Comparison of ENCODE assay signal across 8 cellular contexts in the genomic region with DNA sequence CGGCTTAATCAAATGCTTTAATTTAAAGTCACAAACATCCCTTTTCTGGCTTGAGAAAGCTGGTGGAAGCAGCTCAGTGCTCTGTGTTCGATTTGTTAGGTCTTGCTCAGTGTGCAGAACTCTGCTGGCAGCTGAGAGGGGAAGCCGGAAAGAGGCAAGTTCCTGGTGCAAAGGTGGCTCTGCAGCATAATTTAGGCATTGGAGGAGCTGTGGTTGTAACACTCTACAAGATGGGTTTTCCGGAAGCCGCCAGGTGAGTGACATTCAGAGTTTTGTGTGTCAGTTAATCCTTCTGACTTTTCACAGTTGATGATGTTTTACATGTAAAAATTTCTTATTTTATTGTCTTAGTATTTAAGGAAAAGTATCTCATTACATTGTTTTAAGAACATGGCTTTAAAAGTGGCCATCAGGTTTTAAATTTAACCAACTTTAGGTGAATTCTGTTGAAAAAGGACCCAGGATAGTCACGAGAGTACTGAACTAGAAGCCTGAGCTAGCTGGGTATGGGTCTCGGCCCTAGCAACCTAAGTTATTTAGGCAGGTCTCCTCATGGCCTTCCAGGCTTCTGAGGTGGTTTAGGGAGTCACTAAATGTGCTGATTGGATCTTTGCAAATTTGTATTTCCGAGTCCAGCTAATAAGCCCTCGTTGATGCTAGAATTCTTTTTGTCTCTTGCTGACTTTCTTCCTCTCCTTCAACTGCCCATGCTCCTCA. TPM values are rescaled to one million over a fixed set of nuclear protein-coding genes. Genes with fewer than 3 reads are reported as not detected.
A peak's percentile ranks its signal among the peaks of the same experiment; 100 is the strongest.
DNase-seq lines count a peak whose midpoint lies in the region; ATAC-seq and TF ChIP-seq lines count a peak whose summit lies in the region.

No MANE protein-coding gene starts in this region.

- TF ChIP-seq CTCF in 22Rv1 (IDR thresholded peaks at IDR 0.05): no peak
- TF ChIP-seq CTCF in VCaP (conservative IDR thresholded peaks at IDR 0.05): no peak
- no peak for TF ChIP-seq CTCF in cardiac fibroblast (IDR thresholded peaks at IDR 0.05; ENCODE audit: low read depth, low read length)

- peak overlapping the region; percentile 90 to 100 (median 93) for H3K4me3 Mint-ChIP-seq in immature natural killer cell

- peak overlapping the region; percentile 61 to 96 (median 90) for H3K27ac Mint-ChIP-seq in immature natural killer cell

- no peaks in the 10 kb centered on the region for H3K27me3 Mint-ChIP-seq in immature natural killer cell (ENCODE audit: low read depth in 3 of 3)

- H3K27ac ChIP-seq in 22Rv1: peak overlapping the region; percentile 69
- peak overlapping the region; percentile 84 for H3K27ac ChIP-seq in VCaP

- peaks cover 3% of the 10 kb centered on the region in 3 donors for H3K36me3 Mint-ChIP-seq in immature natural killer cell

- DNase-seq in NCI-H2196 treated with DMSO at 0.1 percent for 48 hours (lab: John Stamatoyannopoulos, UW; ENCODE audit: unreplicated experiment) (peak; percentile 83), cardiac fibroblast (ENCODE audit: low read depth in 2 of 2) (peak; percentile 92 to 95), immature natural killer cell (peak; percentile 74 to 82 (median 76)), smooth muscle cell of the brain vasculature (ENCODE audit: low read depth, low spot score) (peak; percentile 46)

- peaks cover 39 to 53% of the 10 kb centered on the region in 2 donors for H3K4me1 Mint-ChIP-seq in immature natural killer cell

- peak; percentile 53 for ATAC-seq in GM18519 (IDR thresholded peaks at IDR 0.05; ENCODE audit: low FRiP score, unreplicated experiment)
- ATAC-seq in HG03135 (IDR thresholded peaks at IDR 0.05; ENCODE audit: unreplicated experiment): peak; percentile 88

- peaks cover 0 to 2% (median 0%) of the 10 kb centered on the region in 6 donors for H3K9me3 Mint-ChIP-seq in immature natural killer cell

- peak overlapping the region; percentile 55 to 74 for H3K4me3 ChIP-seq in cardiac fibroblast (replicated peaks in 1 of 2; ENCODE audit: low read depth in 2 of 2, low read length in 2 of 2)

RNA-seq across cellular contexts. Expression of gene PODN, which starts 47.1 kb away (rescaled TPM):
- 1 to 10 TPM; 1.7 to 4.3 (median 2.9) TPM for polyA plus RNA-seq in immature natural killer cell

Comparison
In these comparisons a context has a peak if more than half of its experiments do, and no peak if none do; other contexts are left out.
1. Peak in every context shown above with its lines: DNase-seq, ATAC-seq, H3K4me3 ChIP-seq and H3K27ac ChIP-seq.